Comparison of ENCODE assay signal across 15 cellular contexts in the genomic region with DNA sequence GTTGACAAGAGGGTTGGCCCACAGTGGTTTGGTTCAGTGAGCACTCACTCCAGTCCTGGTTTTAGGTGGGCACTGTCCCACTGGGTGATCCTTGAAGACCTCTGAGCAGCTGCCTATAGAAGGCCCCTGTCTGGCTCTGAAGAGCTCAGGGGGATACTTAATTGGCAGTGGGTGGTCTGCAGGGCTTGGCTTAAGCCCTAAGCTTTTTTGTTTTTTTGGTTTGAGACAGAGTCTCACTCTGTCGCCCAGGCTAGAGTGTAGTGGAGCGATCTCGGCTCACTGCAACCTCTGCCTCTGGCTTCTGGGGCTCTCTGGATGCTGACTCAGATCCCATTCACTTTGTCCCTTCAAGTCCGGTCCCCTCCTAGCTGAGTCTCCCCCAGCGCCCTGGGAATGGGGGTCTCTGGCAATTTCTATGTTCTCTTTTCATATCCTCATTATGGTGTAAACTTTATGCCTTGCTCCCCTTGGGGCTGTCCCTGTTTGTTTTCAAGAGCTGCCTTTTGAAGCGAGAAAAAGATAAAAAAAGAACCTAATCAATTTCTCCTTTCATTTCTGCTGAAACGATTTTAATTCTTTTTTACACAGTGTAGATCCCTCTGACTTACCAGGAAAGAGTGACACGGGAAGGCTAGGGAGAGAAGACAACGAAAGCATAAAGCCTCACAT.
"Had no signal": no experiment of that assay in that cellular context is flagged by ENCODE, and none has a peak within 500 bp of the region (broad histone marks: within the 10 kb centered on the region; RNA-seq: fewer than 3 reads in every experiment).

No MANE protein-coding gene starts in this region.

- H3K4me3 Mint-ChIP-seq: activated CD4-positive, alpha-beta memory T cell treated with anti-CD3 and anti-CD28 coated beads for 36 hours; activated naive CD8-positive, alpha-beta T cell; nephron had no signal

- H3K27me3 ChIP-seq: ovary, uterus had no signal

- ATAC-seq: activated CD4-positive, CD25-positive, alpha-beta regulatory T cell treated with anti-CD3 and anti-CD28 coated beads, Interleukin-2, amount 50 U/mL, for 24 hours; foreskin keratinocyte; left colon had no signal

- DNase-seq: activated CD4-positive, alpha-beta memory T cell treated with anti-CD3 and anti-CD28 coated beads for 36 hours; activated gamma-delta T cell; activated T-cell treated with anti-CD3 and anti-CD28 coated beads, Interleukin-2, amount 50 U/mL, for 48 hours; foreskin keratinocyte; head of caudate nucleus; left colon; ovary; stimulated activated CD4-positive, alpha-beta T cell treated with anti-CD3 and anti-CD28 coated beads, Interleukin-15, amount 100 ng/mL, for 24 hours; stimulated activated CD4-positive, alpha-beta T cell treated with anti-CD3 and anti-CD28 coated beads, Interleukin-4, amount 100 ng/mL, for 24 hours; T-helper 2 cell; uterus had no signal

- FAIRE-seq: bronchial epithelial cell had no signal

- H3K4me1 ChIP-seq: foreskin keratinocyte, uterus had no signal

- H3K4me3 ChIP-seq: ovary, uterus had no signal

- H3K27ac Mint-ChIP-seq: activated CD4-positive, alpha-beta memory T cell treated with anti-CD3 and anti-CD28 coated beads for 36 hours; activated naive CD8-positive, alpha-beta T cell; nephron had no signal

- H3K27ac ChIP-seq: foreskin keratinocyte, ovary, uterus had no signal

- H3K9me3 ChIP-seq: ovary, uterus had no signal

- H3K9me3 Mint-ChIP-seq: activated CD4-positive, alpha-beta memory T cell treated with anti-CD3 and anti-CD28 coated beads for 36 hours had no signal

- H3K36me3 ChIP-seq: ovary, uterus had no signal
